21 cellular contexts compared by ENCODE assay signal in the genomic region with DNA sequence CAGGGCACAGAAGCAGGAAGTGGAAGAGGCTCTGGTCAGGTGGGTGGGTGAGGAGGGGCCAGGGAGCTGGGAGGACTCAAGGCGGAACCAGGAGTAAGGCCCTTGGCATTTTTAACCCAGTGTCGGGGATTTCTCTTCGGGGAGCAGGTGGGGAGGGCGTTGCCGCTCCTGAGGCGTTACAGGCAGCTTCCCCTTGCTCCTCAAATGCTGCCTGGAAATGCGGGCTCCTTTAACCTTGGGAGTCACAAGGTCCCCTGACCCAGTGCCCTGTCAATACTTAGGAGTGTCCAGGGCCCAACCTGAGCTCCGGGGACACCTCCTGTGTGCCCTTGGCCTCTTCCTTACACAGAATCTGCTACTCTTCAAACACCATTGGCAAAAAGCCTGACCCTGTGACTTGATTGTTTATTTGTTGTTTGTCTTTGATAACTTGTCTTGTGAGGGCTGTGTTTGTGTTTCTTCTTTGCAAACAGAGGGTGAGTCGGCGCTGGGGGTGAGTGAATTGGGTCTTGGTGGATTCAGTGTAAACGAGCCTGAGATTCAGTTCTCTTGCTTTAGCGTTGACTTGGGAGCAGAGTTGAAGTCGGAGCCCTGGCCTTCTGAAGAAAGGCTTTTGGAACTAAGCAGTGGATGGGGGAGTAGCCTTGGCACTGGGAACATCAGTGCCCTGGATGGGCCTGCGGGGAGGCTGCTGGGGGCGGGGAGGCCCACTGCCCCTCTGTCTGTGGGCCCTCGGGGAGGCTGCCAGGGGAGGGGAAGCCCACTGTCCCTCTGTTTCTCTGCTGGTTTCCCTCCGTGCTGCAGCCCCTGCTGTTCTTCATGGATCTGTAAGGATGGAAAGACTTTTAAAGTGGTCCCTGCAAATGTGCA.
"Had no signal": no experiment of that assay in that cellular context is flagged by ENCODE, and none has a peak within 500 bp of the region (broad histone marks: within the 10 kb centered on the region; RNA-seq: fewer than 3 reads in every experiment).

No MANE protein-coding gene starts in this region.

- DNase-seq: activated CD4-positive, alpha-beta T cell treated with anti-CD3 and anti-CD28 coated beads, Interleukin-2, amount 10 ng/mL, durations not matched to agents 7 days and 5 days; activated naive CD4-positive, alpha-beta T cell; activated naive CD8-positive, alpha-beta T cell treated with anti-CD3 and anti-CD28 coated beads, Interleukin-2, amount 10 ng/mL, durations not matched to agents 7 days and 5 days; activated T-cell treated with anti-CD3 and anti-CD28 coated beads, Interleukin-2, amount 50 U/mL, for 1 hour; amniotic stem cell; cortex of kidney; foreskin keratinocyte; immature natural killer cell; naive thymus-derived CD4-positive, alpha-beta T cell; small intestine; stimulated activated CD4-positive, alpha-beta T cell treated with anti-CD3 and anti-CD28 coated beads, Interleukin-15, amount 100 ng/mL, for 24 hours; stimulated activated CD4-positive, alpha-beta T cell treated with anti-CD3 and anti-CD28 coated beads, Interleukin-2, amount 100 ng/mL, for 48 hours; stimulated activated naive CD4-positive, alpha-beta T cell; testis; trophoblast cell had no signal

- H3K36me3 Mint-ChIP-seq: activated naive CD8-positive, alpha-beta T cell treated with anti-CD3 and anti-CD28 coated beads, Interleukin-2, amount 10 ng/mL, durations not matched to agents 7 days and 5 days; immature natural killer cell; naive thymus-derived CD4-positive, alpha-beta T cell had no signal

- ATAC-seq: foreskin keratinocyte; naive thymus-derived CD4-positive, alpha-beta T cell; SK-N-SH treated with all-trans-retinoic acid at 6 μM for 48 hours had no signal

- H3K36me3 ChIP-seq: neutrophil, right lobe of liver, vagina had no signal

- H3K4me1 Mint-ChIP-seq: activated CD4-positive, alpha-beta T cell treated with anti-CD3 and anti-CD28 coated beads, Interleukin-2, amount 10 ng/mL, durations not matched to agents 7 days and 5 days; activated naive CD8-positive, alpha-beta T cell treated with anti-CD3 and anti-CD28 coated beads, Interleukin-2, amount 10 ng/mL, durations not matched to agents 7 days and 5 days; immature natural killer cell had no signal

- H3K9me3 ChIP-seq: neutrophil, right lobe of liver, testis, vagina had no signal

- H3K9me3 Mint-ChIP-seq: activated CD4-positive, alpha-beta T cell treated with anti-CD3 and anti-CD28 coated beads, Interleukin-2, amount 10 ng/mL, durations not matched to agents 7 days and 5 days; activated naive CD8-positive, alpha-beta T cell treated with anti-CD3 and anti-CD28 coated beads, Interleukin-2, amount 10 ng/mL, durations not matched to agents 7 days and 5 days; activated T-helper 2 cell treated with anti-CD3 and anti-CD28 coated beads, Interferon-gamma antibody, Interleukin-2, Interleukin-4, amounts not matched to agents 10 μg/mL and 5 μg/mL and 100 μg/mL, durations not matched to agents 14 hours and 24 hours and 36 hours; immature natural killer cell; naive thymus-derived CD4-positive, alpha-beta T cell had no signal

- H3K27ac Mint-ChIP-seq: activated CD4-positive, alpha-beta T cell treated with anti-CD3 and anti-CD28 coated beads, Interleukin-2, amount 10 ng/mL, durations not matched to agents 7 days and 5 days; activated naive CD8-positive, alpha-beta T cell treated with anti-CD3 and anti-CD28 coated beads, Interleukin-2, amount 10 ng/mL, durations not matched to agents 7 days and 5 days; activated T-helper 2 cell treated with anti-CD3 and anti-CD28 coated beads, Interferon-gamma antibody, Interleukin-2, Interleukin-4, amounts not matched to agents 10 μg/mL and 5 μg/mL and 100 μg/mL, durations not matched to agents 14 hours and 24 hours and 36 hours; immature natural killer cell had no signal

- H3K27me3 ChIP-seq: foreskin keratinocyte, neutrophil, right lobe of liver, testis, vagina had no signal

- H3K4me3 ChIP-seq: right lobe of liver, testis, vagina had no signal

- H3K27me3 Mint-ChIP-seq: activated CD4-positive, alpha-beta T cell treated with anti-CD3 and anti-CD28 coated beads, Interleukin-2, amount 10 ng/mL, durations not matched to agents 7 days and 5 days; activated naive CD8-positive, alpha-beta T cell treated with anti-CD3 and anti-CD28 coated beads, Interleukin-2, amount 10 ng/mL, durations not matched to agents 7 days and 5 days had no signal

- H3K4me3 Mint-ChIP-seq: activated CD4-positive, alpha-beta T cell treated with anti-CD3 and anti-CD28 coated beads, Interleukin-2, amount 10 ng/mL, durations not matched to agents 7 days and 5 days; activated naive CD8-positive, alpha-beta T cell treated with anti-CD3 and anti-CD28 coated beads, Interleukin-2, amount 10 ng/mL, durations not matched to agents 7 days and 5 days; immature natural killer cell; naive thymus-derived CD4-positive, alpha-beta T cell had no signal

- H3K27ac ChIP-seq: foreskin keratinocyte, neutrophil, parathyroid adenoma, right lobe of liver, testis, vagina had no signal

- H3K4me1 ChIP-seq: foreskin keratinocyte, parathyroid adenoma, right lobe of liver, vagina had no signal
